30 cellular contexts compared by ENCODE assay signal in genomic region chr10:19426039-19426438, GRCh38.
"Had no signal": no experiment of that assay in that cellular context is flagged by ENCODE, and none has a peak within 500 bp of the region (broad histone marks: within the 10 kb centered on the region; RNA-seq: fewer than 3 reads in every experiment).

No MANE protein-coding gene starts in this region.

- H3K9me3 ChIP-seq: adrenal gland, ascending aorta, body of pancreas, breast epithelium had no signal

- H3K4me1 ChIP-seq: adrenal gland, ascending aorta, body of pancreas, breast epithelium had no signal

- H3K4me3 ChIP-seq: adrenal gland, ascending aorta, body of pancreas, breast epithelium, cardiac muscle cell had no signal

- H3K36me3 ChIP-seq: adrenal gland, ascending aorta, brain microvascular endothelial cell, breast epithelium, cardiac muscle cell had no signal

- DNase-seq: activated effector memory CD4-positive, alpha-beta T cell treated with anti-CD3 and anti-CD28 coated beads, Interleukin-2, amount 50 U/mL, for 16 hours; activated effector memory CD4-positive, alpha-beta T cell treated with Interleukin-2 at 50 U/mL for 16 hours; activated gamma-delta T cell; activated gamma-delta T cell treated with Interleukin-2 at 50 U/mL for 16 hours; activated naive CD4-positive, alpha-beta T cell; activated naive CD4-positive, alpha-beta T cell treated with anti-CD3 and anti-CD28 coated beads for 36 hours; activated naive CD4-positive, alpha-beta T cell treated with anti-CD3 and anti-CD28 coated beads, Interleukin-2, amount 10 ng/mL, durations not matched to agents 7 days and 5 days; activated naive CD4-positive, alpha-beta T cell treated with anti-CD3 and anti-CD28 coated beads, Interleukin-2, amount 50 U/mL, for 16 hours; activated naive CD4-positive, alpha-beta T cell treated with Interleukin-2 at 50 U/mL for 16 hours; activated naive CD8-positive, alpha-beta T cell treated with anti-CD3 and anti-CD28 coated beads for 36 hours; activated naive CD8-positive, alpha-beta T cell treated with anti-CD3 and anti-CD28 coated beads, Interleukin-2, amount 10 ng/mL, durations not matched to agents 7 days and 5 days; activated naive CD8-positive, alpha-beta T cell treated with anti-CD3 and anti-CD28 coated beads, Interleukin-2, amount 50 U/mL, for 24 hours; activated T-cell treated with anti-CD3 and anti-CD28 coated beads, Interleukin-2, amount 50 U/mL, for 1 hour; activated T-cell treated with anti-CD3 and anti-CD28 coated beads, Interleukin-2, amount 50 U/mL, for 24 hours; activated T-cell treated with anti-CD3 and anti-CD28 coated beads, Interleukin-2, amount 50 U/mL, for 4 hours; activated T-cell treated with anti-CD3 and anti-CD28 coated beads, Interleukin-2, amount 50 U/mL, for 48 hours; activated T-cell treated with anti-CD3 and anti-CD28 coated beads, Interleukin-2, amount 50 U/mL, for 72 hours; adrenal gland; amniotic stem cell; amygdala; anterior cingulate cortex; aorta; body of pancreas; brain microvascular endothelial cell; caudate nucleus; central memory CD4-positive, alpha-beta T cell; cerebellar nuclear complex had no signal

- H3K27me3 ChIP-seq: adrenal gland, ascending aorta, body of pancreas, brain microvascular endothelial cell, breast epithelium, cardiac muscle cell had no signal

- H3K27ac ChIP-seq: adrenal gland, ascending aorta, body of pancreas, brain microvascular endothelial cell, breast epithelium, cardiac muscle cell had no signal
